In genomic region chr15:80259942-80260510, GRCh38 we compare ENCODE assay signal across 23 cellular contexts. TPM values are rescaled to one million over a fixed set of nuclear protein-coding genes. Genes with fewer than 3 reads are reported as not detected.
"Had no signal": no experiment of that assay in that cellular context is flagged by ENCODE, and none has a peak within 500 bp of the region (broad histone marks: within the 10 kb centered on the region; RNA-seq: fewer than 3 reads in every experiment).

No MANE protein-coding gene starts in this region.

- H3K4me1 Mint-ChIP-seq: IgD-negative memory B cell had no signal

- H3K9me3 ChIP-seq: SK-N-SH had no signal

- H3K4me2 ChIP-seq: KMS-11, SK-N-SH had no signal

- H3K4me3 Mint-ChIP-seq: IgD-negative memory B cell had no signal

- H3K36me3 Mint-ChIP-seq: IgD-negative memory B cell had no signal

- H3K4me3 ChIP-seq: K562 had no signal

- DNase-seq: Kasumi-1, MM.1S, NCI-H1092 treated with DMSO at 0.1 percent for 48 hours, NCI-H1436, NCI-H187, NCI-H2029, NCI-H2081 treated with DMSO at 0.1 percent for 48 hours, NCI-H2171, NCI-H226, NCI-H446, NCI-H510A, NCI-H524 treated with DMSO at 0.1 percent for 48 hours, NCI-H69, NCI-H774, RPMI8226, SHP77, SK-N-SH, SW 1271 had no signal

- ATAC-seq: K562 had no signal

- H3K9ac ChIP-seq: KMS-11, SK-N-SH had no signal

- H3K27ac Mint-ChIP-seq: IgD-negative memory B cell had no signal

- H3K27ac ChIP-seq: KMS-11 had no signal

RNA-seq across cellular contexts. Expression of gene CTXND1, which starts 8.0 kb away (rescaled TPM):
- total RNA-seq: HT-29, K562, M059J had no signal
- polyA plus RNA-seq: SK-N-SH had no signal
